In the genomic region with DNA sequence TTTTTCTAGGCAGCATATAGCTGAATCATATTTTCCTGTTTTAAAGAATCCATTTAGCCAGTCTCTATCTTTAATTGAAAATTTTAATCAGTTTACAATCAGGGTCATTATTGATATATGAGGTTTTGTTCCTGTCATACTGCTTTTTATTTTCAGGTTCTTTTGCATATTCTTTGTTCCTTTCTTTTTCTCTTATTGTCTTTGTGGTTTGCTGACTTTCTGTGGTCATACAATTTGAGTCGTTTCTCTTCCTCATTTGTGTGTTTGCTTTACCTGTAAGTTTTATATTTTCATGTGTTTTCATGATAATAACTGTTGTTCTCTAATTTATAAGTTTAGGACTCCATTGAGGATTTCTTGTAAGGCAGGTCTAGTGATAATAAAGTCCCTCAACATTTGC, we compare ENCODE assay signal across 16 cellular contexts.
A peak's percentile ranks its signal among the peaks of the same experiment; 100 is the strongest.
DNase-seq lines count a peak whose midpoint lies in the region; ATAC-seq and TF ChIP-seq lines count a peak whose summit lies in the region.
"Had no signal": no experiment of that assay in that cellular context is flagged by ENCODE, and none has a peak within 500 bp of the region (broad histone marks: within the 10 kb centered on the region; RNA-seq: fewer than 3 reads in every experiment).

No MANE protein-coding gene starts in this region.

- H3K27ac ChIP-seq in left lung, result no peak overlapping the region
- no peak overlapping the region for H3K27ac ChIP-seq in neural progenitor cell
- H3K27ac ChIP-seq: gastrocnemius medialis had no signal

- no peaks in the 10 kb centered on the region for H3K27me3 ChIP-seq in left lung
- H3K27me3 ChIP-seq in neural progenitor cell, result no peaks in the 10 kb centered on the region
- H3K27me3 ChIP-seq: gastrocnemius medialis had no signal

- ATAC-seq in GM18519 (IDR thresholded peaks at IDR 0.05; ENCODE audit: low FRiP score, unreplicated experiment) (peak; percentile 78), GM21423 (IDR thresholded peaks at IDR 0.05; ENCODE audit: unreplicated experiment) (peak; percentile 83), HG02943 (IDR thresholded peaks at IDR 0.05; ENCODE audit: low read depth, unreplicated experiment) (peak; percentile 63), HG03520 (IDR thresholded peaks at IDR 0.05; ENCODE audit: unreplicated experiment) (peak; percentile 91), left lung (no peak)
- ATAC-seq: gastrocnemius medialis; stimulated activated naive B cell treated with anti-CD40 and anti-IgM and Interleukin-4, amounts not matched to agents 10 μg/mL and 1 μg/mL and 100 μg/mL, for 72 hours had no signal

- no peaks in the 10 kb centered on the region for H3F3A ChIP-seq in neural progenitor cell (ENCODE audit: low read depth)

- no peaks in the 10 kb centered on the region for H3K79me2 ChIP-seq in neural progenitor cell (ENCODE audit: low read depth)

- H3K4me2 ChIP-seq in neural progenitor cell, result no peak overlapping the region

- no peaks in the 10 kb centered on the region for H3K27me3 Mint-ChIP-seq in chondrocyte (ENCODE audit: low read depth)
- H3K27me3 Mint-ChIP-seq in neural progenitor cell (ENCODE audit: insufficient read depth, low read depth), result no peaks in the 10 kb centered on the region
- H3K27me3 Mint-ChIP-seq: brain; stimulated activated naive B cell treated with anti-CD40 and anti-IgM and Interleukin-4, amounts not matched to agents 10 μg/mL and 1 μg/mL and 100 μg/mL, for 72 hours had no signal

- H3K4me3 ChIP-seq in left lung, result no peak overlapping the region
- no peak overlapping the region for H3K4me3 ChIP-seq in neural progenitor cell
- H3K4me3 ChIP-seq: gastrocnemius medialis had no signal

- intact Hi-C loops in left lung (cut with DNase I), result no loop called here

- no peak overlapping the region for H3K4me3 Mint-ChIP-seq in chondrocyte (ENCODE audit: unreplicated experiment)
- no peak overlapping the region for H3K4me3 Mint-ChIP-seq in neural progenitor cell
- H3K4me3 Mint-ChIP-seq: brain; stimulated activated naive B cell treated with anti-CD40 and anti-IgM and Interleukin-4, amounts not matched to agents 10 μg/mL and 1 μg/mL and 100 μg/mL, for 72 hours had no signal

- H3K9me3 ChIP-seq in left lung (peaks cover 0 to 12% of the 10 kb centered on the region in 2 donors), neural progenitor cell (ENCODE audit: low read depth) (no peaks in the 10 kb centered on the region)
- H3K9me3 ChIP-seq: gastrocnemius medialis had no signal

- H3K4me1 Mint-ChIP-seq in chondrocyte (ENCODE audit: low read depth) (no peaks in the 10 kb centered on the region), neural progenitor cell (no peaks in the 10 kb centered on the region)
- H3K4me1 Mint-ChIP-seq: brain had no signal

- H2AFZ ChIP-seq in neural progenitor cell (replicated peaks), result no peak overlapping the region

- H3K9me3 Mint-ChIP-seq in chondrocyte (ENCODE audit: low read depth) (peaks cover 17% of the 10 kb centered on the region), neural progenitor cell (peaks cover 16% of the 10 kb centered on the region)

- H3K4me1 ChIP-seq in left lung (no peaks in the 10 kb centered on the region), neural progenitor cell (no peaks in the 10 kb centered on the region)
- H3K4me1 ChIP-seq: gastrocnemius medialis had no signal

- no peaks in the 10 kb centered on the region for H3K36me3 ChIP-seq in left lung
- no peaks in the 10 kb centered on the region for H3K36me3 ChIP-seq in neural progenitor cell
- H3K36me3 ChIP-seq: gastrocnemius medialis had no signal

- H3K27ac Mint-ChIP-seq in chondrocyte (ENCODE audit: unreplicated experiment), result no peak overlapping the region
- H3K27ac Mint-ChIP-seq in neural progenitor cell, result no peak overlapping the region
- H3K27ac Mint-ChIP-seq: brain; stimulated activated naive B cell treated with anti-CD40 and anti-IgM and Interleukin-4, amounts not matched to agents 10 μg/mL and 1 μg/mL and 100 μg/mL, for 72 hours had no signal

- DNase-seq in left lung (no peak), chondrocyte (ENCODE audit: low spot score) (no peak), NCI-H1417 (lab: John Stamatoyannopoulos, UW) (no peak), neural progenitor cell (ENCODE audit: low spot score) (no peak)
- DNase-seq: AML-193; DMS79 treated with DMSO at 0.1 percent for 48 hours; effector memory CD4-positive, alpha-beta T cell; gastrocnemius medialis; islet precursor cell; NCI-H2171; stimulated activated naive B cell treated with anti-CD40 and anti-IgM and Interleukin-4, amounts not matched to agents 10 μg/mL and 1 μg/mL and 100 μg/mL, for 72 hours had no signal

- H3K36me3 Mint-ChIP-seq in chondrocyte (ENCODE audit: low read depth) (peaks cover 2% of the 10 kb centered on the region), neural progenitor cell (no peaks in the 10 kb centered on the region)
- H3K36me3 Mint-ChIP-seq: brain; stimulated activated naive B cell treated with anti-CD40 and anti-IgM and Interleukin-4, amounts not matched to agents 10 μg/mL and 1 μg/mL and 100 μg/mL, for 72 hours had no signal

- TF ChIP-seq CTCF in left lung (IDR thresholded peaks at IDR 0.05), result no peak
- TF ChIP-seq CTCF in chondrocyte (IDR thresholded peaks at IDR 0.05), result no peak
- TF ChIP-seq CTCF in neural progenitor cell (IDR thresholded peaks at IDR 0.05), result no peak

- H3K9ac ChIP-seq in neural progenitor cell, result no peak overlapping the region

- no peaks in the 10 kb centered on the region for H4K20me1 ChIP-seq in neural progenitor cell (ENCODE audit: low read depth)
